In the genomic region with DNA sequence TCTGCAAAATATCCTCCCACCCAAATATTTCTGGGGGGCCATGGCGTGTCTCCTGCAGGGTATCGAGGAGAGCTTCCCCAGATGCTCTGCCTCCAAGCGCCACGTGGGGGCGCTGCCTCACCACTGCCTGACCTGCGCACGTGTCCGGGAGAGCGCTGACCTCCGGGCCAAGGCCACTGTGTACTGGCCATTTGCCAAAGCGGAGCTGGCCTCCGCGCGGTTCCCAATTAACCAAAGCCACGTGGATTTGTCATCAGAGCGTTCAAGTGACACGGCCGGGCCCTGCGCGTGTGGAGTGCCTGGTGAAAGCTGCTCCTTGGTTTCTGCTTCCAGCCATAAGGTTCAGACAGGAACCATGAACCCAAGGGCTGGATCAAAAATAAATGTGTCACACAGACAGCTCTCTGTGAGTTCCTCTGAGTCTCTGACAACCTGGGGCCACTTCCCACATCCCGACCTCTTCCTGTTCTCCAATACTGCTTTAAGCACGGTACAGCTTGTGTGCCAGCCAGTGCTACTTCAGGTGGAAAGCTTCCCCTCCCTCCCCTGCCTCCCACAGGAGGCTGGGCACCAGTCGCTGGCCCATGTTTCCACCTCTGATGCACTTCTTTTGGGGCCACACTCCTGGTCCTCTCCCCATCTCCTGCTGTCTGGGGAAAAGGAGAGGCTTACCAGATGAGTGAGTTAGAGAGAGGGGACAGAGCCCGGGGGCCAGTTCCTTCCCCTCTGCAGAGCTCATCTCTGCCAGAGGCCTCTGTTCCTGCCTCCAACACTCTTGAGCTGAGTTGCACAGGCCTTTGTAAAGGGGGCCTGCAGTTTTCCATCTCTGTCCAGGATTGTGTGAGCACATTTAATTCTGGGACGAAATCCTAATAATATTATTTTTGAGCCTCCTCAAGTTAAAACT, we compare ENCODE assay signal across 1 cellular context.
TF ChIP-seq lines count a peak whose summit lies in the region.

No MANE protein-coding gene starts in this region.

TF ChIP-seq in HepG2, 621 proteins besides CTCF, POLR2A, EP300 and RAD21 (continued from another document and continues in another):
- TF ChIP-seq NCOR1 (IDR thresholded peaks at IDR 0.05; ENCODE audit: borderline replicate concordance, low read length) (no peak; the same call in 1 of the 2 replicates), ZBTB38 (CRISPR knock-in tag; IDR thresholded peaks at IDR 0.05) (peak; percentile 38; the same call in 1 of the 2 replicates), ZNF569 (CRISPR knock-in tag; IDR thresholded peaks at IDR 0.05; ENCODE audit: borderline replicate concordance) (no peak), ZNF792 (CRISPR knock-in tag; IDR thresholded peaks at IDR 0.05) (peak; percentile 62), ZNF263 (CRISPR knock-in tag; IDR thresholded peaks at IDR 0.05) (no peak), ZFP90 (CRISPR knock-in tag; IDR thresholded peaks at IDR 0.05; ENCODE audit: borderline replicate concordance) (no peak), ZNF335 (CRISPR knock-in tag; IDR thresholded peaks at IDR 0.05) (no peak), ZNF704 (CRISPR knock-in tag; IDR thresholded peaks at IDR 0.05; ENCODE audit: borderline replicate concordance) (0 out of 2 replicates have a peak, but pooled peaks have one; percentile 45), THAP8 (CRISPR knock-in tag; IDR thresholded peaks at IDR 0.05; ENCODE audit: borderline replicate concordance) (no peak), SUZ12 (IDR thresholded peaks at IDR 0.05; ENCODE audit: low read depth, low read length) (no peak), RERE (CRISPR knock-in tag; IDR thresholded peaks at IDR 0.05; ENCODE audit: low read depth) (peak; percentile 65; the same call in 1 of the 2 replicates), POGZ (CRISPR knock-in tag; IDR thresholded peaks at IDR 0.05) (peak; percentile 88), STAG1 (CRISPR knock-in tag; IDR thresholded peaks at IDR 0.05) (peak; percentile 89), SOX5 (CRISPR knock-in tag; IDR thresholded peaks at IDR 0.05; ENCODE audit: borderline replicate concordance) (peak; percentile 54; the same call in 1 of the 2 replicates), ZNF451 (CRISPR knock-in tag; IDR thresholded peaks at IDR 0.05) (peak; percentile 81), KDM5A (IDR thresholded peaks at IDR 0.05; ENCODE audit: borderline replicate concordance, low read length) (no peak), NFATC3 (CRISPR knock-in tag; IDR thresholded peaks at IDR 0.05) (no peak), ZNF776 (CRISPR knock-in tag; IDR thresholded peaks at IDR 0.05) (no peak), ZBTB25 (CRISPR knock-in tag; IDR thresholded peaks at IDR 0.05) (no peak), ZNF891 (CRISPR knock-in tag; IDR thresholded peaks at IDR 0.05) (peak; percentile 86), REXO4 (CRISPR knock-in tag; IDR thresholded peaks at IDR 0.05; ENCODE audit: borderline replicate concordance) (no peak), ZNF367 (CRISPR knock-in tag; IDR thresholded peaks at IDR 0.05; ENCODE audit: borderline replicate concordance) (no peak), HMGXB4 (CRISPR knock-in tag; IDR thresholded peaks at IDR 0.05; ENCODE audit: borderline replicate concordance in 1 of 2, low read depth in 1 of 2) (peak; percentile 66 to 70), MIER3 (CRISPR knock-in tag; IDR thresholded peaks at IDR 0.05; ENCODE audit: borderline replicate concordance) (peak; percentile 76; the same call in 1 of the 2 replicates), ZBTB1 (CRISPR knock-in tag; IDR thresholded peaks at IDR 0.05; ENCODE audit: borderline replicate concordance) (no peak), NFYC (CRISPR knock-in tag; IDR thresholded peaks at IDR 0.05) (peak; percentile 17; the same call in 1 of the 2 replicates), ZSCAN21 (CRISPR knock-in tag; IDR thresholded peaks at IDR 0.05; ENCODE audit: borderline replicate concordance) (peak; percentile 88), ZNF331 (CRISPR knock-in tag; IDR thresholded peaks at IDR 0.05) (peak; percentile 73), TRAFD1 (CRISPR knock-in tag; IDR thresholded peaks at IDR 0.05; ENCODE audit: borderline replicate concordance) (0 out of 2 replicates have a peak, but pooled peaks have one; percentile 84), STAT5B (CRISPR knock-in tag; IDR thresholded peaks at IDR 0.05) (no peak), SRF (IDR thresholded peaks at IDR 0.05; ENCODE audit: low read depth, low read length) (no peak), ZNF232 (CRISPR knock-in tag; IDR thresholded peaks at IDR 0.05; ENCODE audit: borderline replicate concordance) (peak; percentile 35; the same call in 1 of the 2 replicates), KDM3A (CRISPR knock-in tag; IDR thresholded peaks at IDR 0.05; ENCODE audit: low read depth) (peak; percentile 70; the same call in 1 of the 2 replicates), ISX (CRISPR knock-in tag; conservative IDR thresholded peaks at IDR 0.05) (no peak), ZNF333 (CRISPR knock-in tag; IDR thresholded peaks at IDR 0.05; ENCODE audit: borderline replicate concordance) (no peak), SKI (IDR thresholded peaks at IDR 0.05; ENCODE audit: partially characterized antibody) (no peak), MAX (IDR thresholded peaks at IDR 0.05) (peak; percentile 98), AGO1 (IDR thresholded peaks at IDR 0.05; ENCODE audit: low read depth, low read length, poor library complexity, severe bottlenecking) (no peak), ZNF747 (CRISPR knock-in tag; IDR thresholded peaks at IDR 0.05; ENCODE audit: borderline replicate concordance) (no peak; the same call in 1 of the 2 replicates), DMAP1 (CRISPR knock-in tag; IDR thresholded peaks at IDR 0.05) (peak; percentile 52; the same call in 1 of the 2 replicates)
- TF ChIP-seq, protein P1, sequence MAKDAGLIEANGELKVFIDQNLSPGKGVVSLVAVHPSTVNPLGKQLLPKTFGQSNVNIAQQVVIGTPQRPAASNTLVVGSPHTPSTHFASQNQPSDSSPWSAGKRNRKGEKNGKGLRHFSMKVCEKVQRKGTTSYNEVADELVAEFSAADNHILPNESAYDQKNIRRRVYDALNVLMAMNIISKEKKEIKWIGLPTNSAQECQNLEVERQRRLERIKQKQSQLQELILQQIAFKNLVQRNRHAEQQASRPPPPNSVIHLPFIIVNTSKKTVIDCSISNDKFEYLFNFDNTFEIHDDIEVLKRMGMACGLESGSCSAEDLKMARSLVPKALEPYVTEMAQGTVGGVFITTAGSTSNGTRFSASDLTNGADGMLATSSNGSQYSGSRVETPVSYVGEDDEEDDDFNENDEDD (CRISPR knock-in tag; IDR thresholded peaks at IDR 0.05; ENCODE audit: borderline replicate concordance): peak; percentile 93; the same call in 1 of the 2 replicates
- TF ChIP-seq, protein P2, sequence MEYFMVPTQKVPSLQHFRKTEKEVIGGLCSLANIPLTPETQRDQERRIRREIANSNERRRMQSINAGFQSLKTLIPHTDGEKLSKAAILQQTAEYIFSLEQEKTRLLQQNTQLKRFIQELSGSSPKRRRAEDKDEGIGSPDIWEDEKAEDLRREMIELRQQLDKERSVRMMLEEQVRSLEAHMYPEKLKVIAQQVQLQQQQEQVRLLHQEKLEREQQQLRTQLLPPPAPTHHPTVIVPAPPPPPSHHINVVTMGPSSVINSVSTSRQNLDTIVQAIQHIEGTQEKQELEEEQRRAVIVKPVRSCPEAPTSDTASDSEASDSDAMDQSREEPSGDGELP (IDR thresholded peaks at IDR 0.05; ENCODE audit: borderline replicate concordance, low read depth): no peak
- TF ChIP-seq, protein P3, sequence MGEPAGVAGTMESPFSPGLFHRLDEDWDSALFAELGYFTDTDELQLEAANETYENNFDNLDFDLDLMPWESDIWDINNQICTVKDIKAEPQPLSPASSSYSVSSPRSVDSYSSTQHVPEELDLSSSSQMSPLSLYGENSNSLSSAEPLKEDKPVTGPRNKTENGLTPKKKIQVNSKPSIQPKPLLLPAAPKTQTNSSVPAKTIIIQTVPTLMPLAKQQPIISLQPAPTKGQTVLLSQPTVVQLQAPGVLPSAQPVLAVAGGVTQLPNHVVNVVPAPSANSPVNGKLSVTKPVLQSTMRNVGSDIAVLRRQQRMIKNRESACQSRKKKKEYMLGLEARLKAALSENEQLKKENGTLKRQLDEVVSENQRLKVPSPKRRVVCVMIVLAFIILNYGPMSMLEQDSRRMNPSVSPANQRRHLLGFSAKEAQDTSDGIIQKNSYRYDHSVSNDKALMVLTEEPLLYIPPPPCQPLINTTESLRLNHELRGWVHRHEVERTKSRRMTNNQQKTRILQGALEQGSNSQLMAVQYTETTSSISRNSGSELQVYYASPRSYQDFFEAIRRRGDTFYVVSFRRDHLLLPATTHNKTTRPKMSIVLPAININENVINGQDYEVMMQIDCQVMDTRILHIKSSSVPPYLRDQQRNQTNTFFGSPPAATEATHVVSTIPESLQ (CRISPR knock-in tag; conservative IDR thresholded peaks at IDR 0.05): no peak
